28 cellular contexts compared by ENCODE assay signal in the genomic region with DNA sequence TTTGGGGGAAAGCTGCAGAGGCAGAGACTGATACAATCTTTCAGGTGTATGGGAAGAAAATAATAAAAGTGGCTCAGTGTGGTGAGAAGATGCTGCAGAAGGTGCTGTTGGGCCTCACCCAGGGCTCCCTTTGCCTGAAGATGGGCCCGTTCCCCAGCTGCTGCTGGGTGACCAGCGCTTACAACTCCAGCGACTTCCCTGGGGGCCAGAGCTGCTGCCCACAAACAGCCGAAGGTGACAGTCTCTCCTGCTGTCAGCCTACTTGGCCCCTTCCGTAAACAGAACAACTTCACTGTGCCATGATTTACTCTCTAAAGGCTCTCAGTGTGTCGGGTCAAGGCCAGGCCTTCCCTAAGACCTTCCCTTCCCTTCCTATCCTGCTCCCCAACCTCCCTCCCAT.
DNase-seq lines count a peak whose midpoint lies in the region; ATAC-seq and TF ChIP-seq lines count a peak whose summit lies in the region.
"Had no signal": no experiment of that assay in that cellular context is flagged by ENCODE, and none has a peak within 500 bp of the region (broad histone marks: within the 10 kb centered on the region; RNA-seq: fewer than 3 reads in every experiment).

No MANE protein-coding gene starts in this region.

- no peaks in the 10 kb centered on the region for H3K27me3 Mint-ChIP-seq in activated T-cell treated with anti-CD3 and anti-CD28 coated beads, Interleukin-2, amount 50 U/mL, for 4 hours (ENCODE audit: low read depth)
- H3K27me3 Mint-ChIP-seq in chondrocyte (ENCODE audit: low read depth), result peaks cover 21% of the 10 kb centered on the region

- no peak overlapping the region for H4K8ac ChIP-seq in mesendoderm (ENCODE audit: low read depth, low read length)

- 79 to 89% (median 86%) methylated on average over 6 of the region's 6 CpGs for WGBS in spleen, 5 donors
- WGBS in mesendoderm (ENCODE audit: extremely low coverage, insufficient coverage, low lambda C conversion rate), result no CpG with 5 or more reads among the region's 6 CpGs

- intact Hi-C loops in spleen (cut with DNase I; ENCODE audit: low total_unique reads), result no loop called here

- H3K27me3 ChIP-seq in spleen (replicated peaks in 1 of 7), result peaks cover 0 to 10% (median 0%) of the 10 kb centered on the region in 7 donors
- no peaks in the 10 kb centered on the region for H3K27me3 ChIP-seq in mesendoderm (ENCODE audit: insufficient read depth, low read length, poor library complexity)
- H3K27me3 ChIP-seq: BE2C, gastrocnemius medialis, upper lobe of left lung had no signal

- H3K36me3 ChIP-seq in KOPT-K1 (ENCODE audit: insufficient read depth, low read length), result no peaks in the 10 kb centered on the region
- no peaks in the 10 kb centered on the region for H3K36me3 ChIP-seq in spleen
- no peaks in the 10 kb centered on the region for H3K36me3 ChIP-seq in mesendoderm (ENCODE audit: control insufficient read depth, insufficient read depth, low read length)
- H3K36me3 ChIP-seq: BE2C, esophagus squamous epithelium, gastrocnemius medialis, HAP-1, left ventricle myocardium inferior, sigmoid colon, upper lobe of left lung had no signal

- H4K5ac ChIP-seq in mesendoderm (ENCODE audit: low read length), result no peak overlapping the region

- H2BK5ac ChIP-seq in mesendoderm (ENCODE audit: low read length), result no peak overlapping the region

- H3K36me3 Mint-ChIP-seq in activated T-cell treated with anti-CD3 and anti-CD28 coated beads, Interleukin-2, amount 50 U/mL, for 4 hours (ENCODE audit: insufficient read depth), result no peaks in the 10 kb centered on the region
- peaks cover 2% of the 10 kb centered on the region for H3K36me3 Mint-ChIP-seq in chondrocyte (ENCODE audit: low read depth)

- peak overlapping the region; percentile 39 for H3K4me3 Mint-ChIP-seq in activated T-cell treated with anti-CD3 and anti-CD28 coated beads, Interleukin-2, amount 50 U/mL, for 4 hours
- H3K4me3 Mint-ChIP-seq in chondrocyte (ENCODE audit: unreplicated experiment), result no peak overlapping the region
- H3K4me3 Mint-ChIP-seq: endodermal cell had no signal

- H2AK5ac ChIP-seq in mesendoderm (ENCODE audit: low read length), result no peak overlapping the region

- peaks cover 10% of the 10 kb centered on the region for H3K4me1 Mint-ChIP-seq in activated T-cell treated with anti-CD3 and anti-CD28 coated beads, Interleukin-2, amount 50 U/mL, for 4 hours (ENCODE audit: low read depth)
- no peaks in the 10 kb centered on the region for H3K4me1 Mint-ChIP-seq in chondrocyte (ENCODE audit: low read depth)

- no peak overlapping the region for H2BK120ac ChIP-seq in mesendoderm (ENCODE audit: low read depth, low read length)

- ATAC-seq in activated T-cell treated with anti-CD3 and anti-CD28 coated beads, Interleukin-2, amount 50 U/mL, for 4 hours, result no peak
- ATAC-seq: gastrocnemius medialis had no signal

- DNase-seq in activated T-cell treated with anti-CD3 and anti-CD28 coated beads, Interleukin-2, amount 50 U/mL, for 4 hours, result no peak
- DNase-seq in activated T-cell treated with anti-CD3 and anti-CD28 coated beads for 4 hours (no peak), chondrocyte (ENCODE audit: low spot score) (peak; percentile 32), spleen (peak; percentile 42), mucosa of gallbladder (ENCODE audit: low spot score) (no peak), mesendoderm (no peak), AML-193 (lab: John Stamatoyannopoulos, UW) (no peak)
- DNase-seq: activated CD4-positive, alpha-beta T cell treated with anti-CD3 and anti-CD28 coated beads, Interleukin-2, amount 50 U/mL, for 1 hour; activated gamma-delta T cell treated with Interleukin-2 at 50 U/mL for 16 hours; BE2C; Calu3; cortex of kidney; endodermal cell; esophagus squamous epithelium; gastrocnemius medialis; hippocampal formation; left ventricle myocardium inferior; midbrain; NCI-H1417; NCI-H2081; NCI-H226; sigmoid colon had no signal

- H3K9me3 ChIP-seq in KOPT-K1 (ENCODE audit: insufficient read depth, low read length, poor library complexity, severe bottlenecking) (no peaks in the 10 kb centered on the region), spleen (no peaks in the 10 kb centered on the region)
- H3K9me3 ChIP-seq: BE2C, esophagus squamous epithelium, gastrocnemius medialis, HAP-1, sigmoid colon, upper lobe of left lung had no signal

- H3K4me3 ChIP-seq in spleen (no peak overlapping the region), mesendoderm (ENCODE audit: low read length) (no peak overlapping the region)
- H3K4me3 ChIP-seq: esophagus squamous epithelium, gastrocnemius medialis, HAP-1, left ventricle myocardium inferior, sigmoid colon, SK-N-MC, upper lobe of left lung had no signal

- H3K27ac Mint-ChIP-seq in chondrocyte (ENCODE audit: unreplicated experiment), result no peak overlapping the region
- H3K27ac Mint-ChIP-seq: endodermal cell had no signal

- H3K4ac ChIP-seq in mesendoderm (ENCODE audit: low read depth, low read length), result no peak overlapping the region

- no peaks in the 10 kb centered on the region for H3K9me3 Mint-ChIP-seq in activated T-cell treated with anti-CD3 and anti-CD28 coated beads, Interleukin-2, amount 50 U/mL, for 4 hours
- H3K9me3 Mint-ChIP-seq in chondrocyte (ENCODE audit: low read depth), result no peaks in the 10 kb centered on the region

- H3K27ac ChIP-seq in KOPT-K1 (ENCODE audit: low read depth, low read length, poor library complexity, severe bottlenecking), result peak overlapping the region; percentile 18
- H3K27ac ChIP-seq in spleen, result peak overlapping the region in 3 of 8 donors; percentile 11 to 46 (median 30)
- no peak overlapping the region for H3K27ac ChIP-seq in mesendoderm (ENCODE audit: low read depth, low read length)
- H3K27ac ChIP-seq: gastrocnemius medialis, HL-60, left ventricle myocardium inferior, sigmoid colon, SK-N-MC, upper lobe of left lung, VCaP had no signal

- no peak overlapping the region for H3K4me2 ChIP-seq in mesendoderm (ENCODE audit: low read length)

- H3K4me1 ChIP-seq in spleen, result peaks cover 0 to 11% (median 0%) of the 10 kb centered on the region in 6 donors
- H3K4me1 ChIP-seq in mesendoderm (ENCODE audit: control insufficient read depth, low read depth, low read length), result no peaks in the 10 kb centered on the region
- H3K4me1 ChIP-seq: BE2C, left ventricle myocardium inferior, sigmoid colon, upper lobe of left lung had no signal

- H3K79me2 ChIP-seq in mesendoderm (ENCODE audit: control insufficient read depth, insufficient read depth, low read length), result no peaks in the 10 kb centered on the region

- H3K79me1 ChIP-seq in mesendoderm (ENCODE audit: low read length), result no peaks in the 10 kb centered on the region

- no peak for TF ChIP-seq CTCF in chondrocyte (IDR thresholded peaks at IDR 0.05)
- no peak for TF ChIP-seq CTCF in spleen (IDR thresholded peaks at IDR 0.05 in 8 of 11, conservative IDR thresholded peaks at IDR 0.05 in 3 of 11)

- no peak overlapping the region for H3K18ac ChIP-seq in mesendoderm (ENCODE audit: low read length)

- TF ChIP-seq POLR2A in spleen (IDR thresholded peaks at IDR 0.05), result no peak

- no peak overlapping the region for H2BK15ac ChIP-seq in mesendoderm (replicated peaks; ENCODE audit: low read depth)

- no peak overlapping the region for H3K23ac ChIP-seq in mesendoderm (ENCODE audit: low read length)

- no peak overlapping the region for H3K9ac ChIP-seq in mesendoderm (ENCODE audit: low read length)

- no peak overlapping the region for H3K56ac ChIP-seq in mesendoderm (ENCODE audit: low read length)

Comparison
In these comparisons a context has a peak if more than half of its experiments do, and no peak if none do; other contexts are left out.
1. DNase-seq: peak in chondrocyte (single experiment) and spleen (single experiment); none in activated T-cell treated with anti-CD3 and anti-CD28 coated beads, Interleukin-2, amount 50 U/mL, for 4 hours (single experiment), activated T-cell treated with anti-CD3 and anti-CD28 coated beads for 4 hours (single experiment), mucosa of gallbladder (single experiment), mesendoderm (single experiment) and AML-193 (0 of 2).